Comparison of ENCODE assay signal across 8 cellular contexts in the genomic region with DNA sequence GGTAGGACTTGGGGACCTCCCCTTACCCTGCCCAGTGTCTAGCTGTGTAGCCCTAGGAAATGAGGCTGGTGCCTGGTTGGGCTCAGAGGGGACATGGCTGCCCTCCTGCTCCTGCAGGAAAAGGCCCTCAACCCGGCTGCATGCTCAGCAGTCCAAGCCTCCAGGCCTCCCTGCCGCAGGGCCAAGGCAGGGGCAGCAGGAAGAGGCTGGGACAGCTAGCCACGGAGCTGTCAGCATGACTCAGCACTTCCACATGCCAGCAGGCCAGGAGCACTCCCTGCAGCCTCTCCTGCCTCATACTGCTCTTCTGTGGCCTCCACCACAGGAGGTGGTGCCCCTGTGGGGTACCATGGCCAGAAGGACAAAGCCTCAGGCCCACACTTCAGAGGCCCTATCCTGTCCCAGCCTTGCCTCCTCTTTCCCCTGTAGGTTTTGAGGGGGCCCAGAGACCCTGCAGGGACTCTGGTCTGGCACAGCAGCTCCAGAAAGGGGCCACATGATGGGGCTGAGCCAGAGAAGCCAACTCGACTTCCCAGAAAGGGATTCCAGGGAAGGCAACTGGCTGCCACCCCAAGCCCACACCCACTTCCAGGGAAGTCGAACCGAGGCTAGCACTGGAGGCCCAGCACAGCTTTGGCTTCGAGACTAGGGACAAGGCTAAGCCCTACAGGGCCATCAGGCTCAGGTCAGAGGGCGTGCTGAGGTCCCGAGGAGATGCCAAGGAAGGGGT. TPM values are rescaled to one million over a fixed set of nuclear protein-coding genes. Genes with fewer than 3 reads are reported as not detected.
DNase-seq lines count a peak whose midpoint lies in the region; ATAC-seq and TF ChIP-seq lines count a peak whose summit lies in the region.

No MANE protein-coding gene starts in this region.

- no peaks in the 10 kb centered on the region for H3K27me3 Mint-ChIP-seq in activated naive CD8-positive, alpha-beta T cell treated with anti-CD3 and anti-CD28 coated beads, Interleukin-2, amount 10 ng/mL, durations not matched to agents 7 days and 5 days

- H2AFZ ChIP-seq in IMR-90 (replicated peaks; ENCODE audit: low read length, poor library complexity) = peak overlapping the region; percentile 77

- peaks cover 26% of the 10 kb centered on the region for H4K20me1 ChIP-seq in IMR-90 (ENCODE audit: insufficient read depth, low read length)

- peaks cover 24% of the 10 kb centered on the region for H3K4me1 ChIP-seq in IMR-90 (ENCODE audit: control insufficient read depth, insufficient read depth, low read length)

- TF ChIP-seq CTCF in AG09319 (IDR thresholded peaks at IDR 0.05; ENCODE audit: low read depth, low read length) (no peak), IMR-90 (conservative IDR thresholded peaks at IDR 0.05; ENCODE audit: low read depth, low read length) (no peak)

- H3K36me3 ChIP-seq in IMR-90 (ENCODE audit: control insufficient read depth, insufficient read depth, low read length) = peaks cover 83% of the 10 kb centered on the region

- no peaks in the 10 kb centered on the region for H3K9me3 ChIP-seq in IMR-90 (ENCODE audit: control insufficient read depth, insufficient read depth, low read length)

- peak overlapping the region; percentile 65 to 97 for H4K8ac ChIP-seq in IMR-90 (ENCODE audit: low read depth in 2 of 2, low read length in 2 of 2)

- H2AK5ac ChIP-seq in IMR-90 (ENCODE audit: low read depth, low read length) = peak overlapping the region; percentile 100

- no peak overlapping the region for H3K4me2 ChIP-seq in IMR-90 (ENCODE audit: low read depth, low read length)

- H3K4me3 ChIP-seq in IMR-90 (ENCODE audit: insufficient read depth, low read depth, low read length) = no peak overlapping the region

- peak overlapping the region; percentile 68 for H3K9ac ChIP-seq in IMR-90 (ENCODE audit: low read depth, low read length)

- no peak; the same call in 1 of the 2 replicates for TF ChIP-seq RAD21 in IMR-90 (IDR thresholded peaks at IDR 0.05; ENCODE audit: low read length)

- no peaks in the 10 kb centered on the region for H3K9me3 Mint-ChIP-seq in activated naive CD8-positive, alpha-beta T cell treated with anti-CD3 and anti-CD28 coated beads, Interleukin-2, amount 10 ng/mL, durations not matched to agents 7 days and 5 days

- peak overlapping the region; percentile 98 for H2AK9ac ChIP-seq in IMR-90 (replicated peaks; ENCODE audit: low read depth, low read length, poor library complexity)

- peak; percentile 68 for DNase-seq in AG09319 (ENCODE audit: extremely low read depth, low read depth)
- DNase-seq in IMR-90 = peak; percentile 93
- DNase-seq in activated naive CD8-positive, alpha-beta T cell treated with anti-CD3 and anti-CD28 coated beads, Interleukin-2, amount 10 ng/mL, durations not matched to agents 7 days and 5 days = no peak
- peak; percentile 88 for DNase-seq in Right ventricle myocardium superior
- peak; percentile 76 for DNase-seq in pulmonary artery endothelial cell (ENCODE audit: low read depth, low spot score)
- no peak for DNase-seq in HuH-7 (ENCODE audit: low spot score)
- DNase-seq in NCI-H446 treated with DMSO at 0.1 percent for 48 hours (lab: John Stamatoyannopoulos, UW) = no peak

- peak overlapping the region; percentile 94 for H3K27ac ChIP-seq in IMR-90 (ENCODE audit: insufficient read depth, low read length)

- in situ Hi-C loops in IMR-90 (cut with MboI; ENCODE audit: low sequenced_read_pairs) = no loop called here

- peak overlapping the region; percentile 99 for H3K23ac ChIP-seq in IMR-90 (ENCODE audit: low read depth, low read length)

- peak overlapping the region; percentile 99 for H2BK120ac ChIP-seq in IMR-90 (ENCODE audit: low read depth, low read length)

- H3K9me1 ChIP-seq in IMR-90 (ENCODE audit: insufficient read depth, low read length) = peaks cover 25% of the 10 kb centered on the region

- no peak for TF ChIP-seq POLR2A in IMR-90 (IDR thresholded peaks at IDR 0.05; ENCODE audit: low read depth, low read length)

- H3K56ac ChIP-seq in IMR-90 (ENCODE audit: extremely low read depth, insufficient read depth, low read length) = peak overlapping the region; percentile 78

- H3K4me3 Mint-ChIP-seq in activated naive CD8-positive, alpha-beta T cell treated with anti-CD3 and anti-CD28 coated beads, Interleukin-2, amount 10 ng/mL, durations not matched to agents 7 days and 5 days = no peak overlapping the region

- peak overlapping the region; percentile 93; the same call in 2 of the 3 replicates for H2BK15ac ChIP-seq in IMR-90 (ENCODE audit: low read depth, low read length)

- CTCF ChIA-PET in IMR-90 (lab: Yijun Ruan, JAX) = interaction anchor here (0.5 to 0.6 kb wide), 2 partner anchors 36 to 53 kb away, joined by 3 to 4 read pairs; no protein-coding TSS in a partner anchor

- peak overlapping the region; percentile 99 for H3K4ac ChIP-seq in IMR-90 (ENCODE audit: low read depth, low read length)

- intact Hi-C loops in IMR-90 (cut with micrococcal nuclease) = no loop called here
- intact Hi-C loops in Right ventricle myocardium superior (cut with DNase I) = no loop called here

- H3K36me3 Mint-ChIP-seq in activated naive CD8-positive, alpha-beta T cell treated with anti-CD3 and anti-CD28 coated beads, Interleukin-2, amount 10 ng/mL, durations not matched to agents 7 days and 5 days = peaks cover 13% of the 10 kb centered on the region

- peak overlapping the region; percentile 99 for H2BK5ac ChIP-seq in IMR-90 (ENCODE audit: low read depth, low read length, poor library complexity, severe bottlenecking)

- peak overlapping the region; percentile 100 for H4K91ac ChIP-seq in IMR-90 (ENCODE audit: insufficient read depth, low read depth, low read length)

- H3K27ac Mint-ChIP-seq in activated naive CD8-positive, alpha-beta T cell treated with anti-CD3 and anti-CD28 coated beads, Interleukin-2, amount 10 ng/mL, durations not matched to agents 7 days and 5 days = peak overlapping the region; percentile 71

- H3K27me3 ChIP-seq in IMR-90 (ENCODE audit: control insufficient read depth, insufficient read depth, low read length) = no peaks in the 10 kb centered on the region

- peaks cover 47 to 87% of the 10 kb centered on the region in 2 experiments for H3K79me1 ChIP-seq in IMR-90 (ENCODE audit: low read depth in 1 of 2, low read length in 2 of 2)

- peak overlapping the region; percentile 99 for H4K5ac ChIP-seq in IMR-90 (ENCODE audit: low read depth, low read length)

- POLR2A ChIA-PET in IMR-90 (lab: Charles Lee; ENCODE audit: unreplicated experiment) = no interaction called here
- POLR2A ChIA-PET in activated naive CD8-positive, alpha-beta T cell treated with anti-CD3 and anti-CD28 coated beads, Interleukin-2, amount 10 ng/mL, durations not matched to agents 7 days and 5 days (lab: Charles Lee) = interaction anchor here (0.5 to 1.4 kb wide), 3 partner anchors 14 to 51 kb away, joined by 3 to 4 read pairs (median 3); no protein-coding TSS in a partner anchor

- H2BK20ac ChIP-seq in IMR-90 (ENCODE audit: low read depth, low read length) = peak overlapping the region; percentile 96

- H3K18ac ChIP-seq in IMR-90 (ENCODE audit: low read depth, low read length) = peak overlapping the region; percentile 97

- WGBS in IMR-90 (ENCODE audit: extremely low coverage in 2 of 2, insufficient read length in 1 of 2), 2 experiments = 94% methylated on average over 5 of the region's 9 CpGs; no CpG with 5 or more reads in 1 of the 2 experiments

- peaks cover 24% of the 10 kb centered on the region for H3K4me1 Mint-ChIP-seq in activated naive CD8-positive, alpha-beta T cell treated with anti-CD3 and anti-CD28 coated beads, Interleukin-2, amount 10 ng/mL, durations not matched to agents 7 days and 5 days

- H3K14ac ChIP-seq in IMR-90 (replicated peaks; ENCODE audit: low read depth, low read length) = peak overlapping the region; percentile 99

- BruUV-seq in IMR-90 (replicated peaks; lab: Mats Ljungman, UMichigan) = no TSS peak

- dilution Hi-C loops in IMR-90 (cut with HindIII; ENCODE audit: low sequenced_read_pairs, unreplicated experiment) = no loop called here

- ATAC-seq in IMR-90 (ENCODE audit: low read depth) = peak; percentile 82
- peak; percentile 16 for ATAC-seq in activated naive CD8-positive, alpha-beta T cell treated with anti-CD3 and anti-CD28 coated beads, Interleukin-2, amount 10 ng/mL, durations not matched to agents 7 days and 5 days (ENCODE audit: low read depth)
- ATAC-seq in Right ventricle myocardium superior (ENCODE audit: poor library complexity) = peak; percentile 86
- no peak for ATAC-seq in HG03521 (IDR thresholded peaks at IDR 0.05; ENCODE audit: unreplicated experiment)

TF ChIP-seq in IMR-90, 13 proteins besides CTCF, POLR2A, EP300 and RAD21 (continues in another document):
- TF ChIP-seq, protein P1, sequence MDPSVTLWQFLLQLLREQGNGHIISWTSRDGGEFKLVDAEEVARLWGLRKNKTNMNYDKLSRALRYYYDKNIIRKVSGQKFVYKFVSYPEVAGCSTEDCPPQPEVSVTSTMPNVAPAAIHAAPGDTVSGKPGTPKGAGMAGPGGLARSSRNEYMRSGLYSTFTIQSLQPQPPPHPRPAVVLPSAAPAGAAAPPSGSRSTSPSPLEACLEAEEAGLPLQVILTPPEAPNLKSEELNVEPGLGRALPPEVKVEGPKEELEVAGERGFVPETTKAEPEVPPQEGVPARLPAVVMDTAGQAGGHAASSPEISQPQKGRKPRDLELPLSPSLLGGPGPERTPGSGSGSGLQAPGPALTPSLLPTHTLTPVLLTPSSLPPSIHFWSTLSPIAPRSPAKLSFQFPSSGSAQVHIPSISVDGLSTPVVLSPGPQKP (IDR thresholded peaks at IDR 0.05; ENCODE audit: borderline replicate concordance, low read depth, low read length) = no peak
- TF ChIP-seq MXI1 (IDR thresholded peaks at IDR 0.05; ENCODE audit: borderline replicate concordance, low read depth, low read length) = peak; percentile 90
- no peak; the same call in 1 of the 2 replicates for TF ChIP-seq BHLHE40 (IDR thresholded peaks at IDR 0.05; ENCODE audit: low read depth, low read length)
- peak; percentile 62; the same call in 1 of the 2 replicates for TF ChIP-seq FOS (IDR thresholded peaks at IDR 0.05; ENCODE audit: low read depth, low read length)
- no peak for TF ChIP-seq MAZ (IDR thresholded peaks at IDR 0.05; ENCODE audit: borderline replicate concordance, low read depth, low read length)
- no peak for TF ChIP-seq RCOR1 (IDR thresholded peaks at IDR 0.05; ENCODE audit: insufficient replicate concordance, low read length)
- no peak for TF ChIP-seq SMC3 (IDR thresholded peaks at IDR 0.05; ENCODE audit: low read depth, low read length)
- no peak for TF ChIP-seq CEBPB (IDR thresholded peaks at IDR 0.05; ENCODE audit: low read depth, low read length)
- peak; percentile 96 for TF ChIP-seq MAFK (IDR thresholded peaks at IDR 0.05; ENCODE audit: low read depth, low read length)

RNA-seq across cellular contexts. Expression of a gene that starts 19.5 kb away (rescaled TPM):
- 301 and 349 TPM in 2 replicates for total RNA-seq in IMR-90 (2012; rRNA removed)
- polyA plus RNA-seq in IMR-90 (2012; rRNA removed) = 280 and 325 TPM in 2 replicates
- polyA plus RNA-seq in IMR-90 (2012; cell fraction: cytosol; rRNA removed) = 199 and 222 TPM in 2 replicates
- 167 and 314 TPM in 2 replicates for polyA plus RNA-seq in IMR-90 (2012; cell fraction: nucleus; rRNA removed; ENCODE audit: low replicate concordance)
- total RNA-seq in activated naive CD8-positive, alpha-beta T cell treated with anti-CD3 and anti-CD28 coated beads, Interleukin-2, amount 10 ng/mL, durations not matched to agents 7 days and 5 days = 100 to 1,000 TPM; 204 to 210 TPM
- total RNA-seq in Right ventricle myocardium superior = 43.6 TPM
- 702 and 762 TPM in 2 replicates for total RNA-seq in pulmonary artery endothelial cell

Comparison
In these comparisons a context has a peak if more than half of its experiments do, and no peak if none do; other contexts are left out.
1. DNase-seq: peak in AG09319 (single experiment), IMR-90 (single experiment), Right ventricle myocardium superior (single experiment) and pulmonary artery endothelial cell (single experiment); none in activated naive CD8-positive, alpha-beta T cell treated with anti-CD3 and anti-CD28 coated beads, Interleukin-2, amount 10 ng/mL, durations not matched to agents 7 days and 5 days (single experiment), HuH-7 (single experiment) and NCI-H446 treated with DMSO at 0.1 percent for 48 hours (single experiment).